In genomic region chr19:13838943-13839192, GRCh38 we compare ENCODE assay signal across 8 cellular contexts. TPM values are rescaled to one million over a fixed set of nuclear protein-coding genes. Genes with fewer than 3 reads are reported as not detected.
DNase-seq lines count a peak whose midpoint lies in the region; ATAC-seq, FAIRE-seq and TF ChIP-seq lines count a peak whose summit lies in the region.

No MANE protein-coding gene starts in this region.

- POLR2A ChIA-PET in Panc1 (lab: Charles Lee): interaction anchor here (0.9 kb wide), 1 partner anchor 22 kb away, joined by 9 read pairs; no protein-coding TSS in a partner anchor
- POLR2A ChIA-PET in endothelial cell of umbilical vein (lab: Charles Lee): interaction anchor here (1.2 to 3.2 kb wide), 3 partner anchors 21 to 44 kb away, joined by 4 to 25 read pairs (median 6); partner anchors contain the start of gene ZSWIM4

- CTCF ChIA-PET in Calu3 (lab: Charles Lee): interaction anchor here (2.7 kb wide), 1 partner anchor 23 kb away, joined by 16 read pairs; no protein-coding TSS in a partner anchor
- CTCF ChIA-PET in Panc1 (lab: Charles Lee): no interaction called here
- CTCF ChIA-PET in endothelial cell of umbilical vein (lab: Charles Lee): interaction anchor here (1.2 to 4.3 kb wide), 2 partner anchors 9 to 22 kb away, joined by 3 to 58 read pairs; no protein-coding TSS in a partner anchor

- ATAC-seq in Panc1 (no peak; the same call in 1 of the 2 replicates), HG03439 (IDR thresholded peaks at IDR 0.05; ENCODE audit: unreplicated experiment) (no peak), HG02571 (IDR thresholded peaks at IDR 0.05; ENCODE audit: unreplicated experiment) (no peak)

- H3K36me3 ChIP-seq in Panc1 (ENCODE audit: control insufficient read depth, insufficient read depth, low read length): peaks cover 8% of the 10 kb centered on the region
- peaks cover 5 to 11% of the 10 kb centered on the region in 2 experiments for H3K36me3 ChIP-seq in endothelial cell of umbilical vein (ENCODE audit: control insufficient read depth in 2 of 2, extremely low read depth in 1 of 2, insufficient read depth in 2 of 2, low read length in 2 of 2)
- no peaks in the 10 kb centered on the region for H3K36me3 ChIP-seq in parathyroid adenoma (ENCODE audit: control insufficient read depth, insufficient read depth, low read length)

- DNase-seq in Calu3: no peak
- DNase-seq in Panc1 (ENCODE audit: low read depth, low spot score): no peak
- no peak for DNase-seq in endothelial cell of umbilical vein (ENCODE audit: low read depth, low spot score)
- DNase-seq in NCI-H1048 (lab: John Stamatoyannopoulos, UW): no peak
- no peak for DNase-seq in COR-L47 (lab: John Stamatoyannopoulos, UW)

- peaks cover 7% of the 10 kb centered on the region for H3K4me1 Mint-ChIP-seq in Calu3 (ENCODE audit: low read depth, unreplicated experiment)

- no peak for TF ChIP-seq CTCF in Calu3 (IDR thresholded peaks at IDR 0.05; ENCODE audit: unreplicated experiment)
- no peak for TF ChIP-seq CTCF in Panc1 (IDR thresholded peaks at IDR 0.05)
- no peak for TF ChIP-seq CTCF in endothelial cell of umbilical vein (IDR thresholded peaks at IDR 0.05; ENCODE audit: extremely low read depth in 1 of 2, insufficient read depth in 1 of 2, low read depth in 1 of 2, low read length in 2 of 2)
- TF ChIP-seq CTCF in parathyroid adenoma (IDR thresholded peaks at IDR 0.05): no peak

- in situ Hi-C loops in Panc1 (cut with HindIII; ENCODE audit: low pct_unique_long_range_greater_than_20kb, low sequenced_read_pairs): no loop called here

- H3K9me3 ChIP-seq in Panc1 (ENCODE audit: control insufficient read depth, insufficient read depth, low read depth, low read length) (no peaks in the 10 kb centered on the region), endothelial cell of umbilical vein (replicated peaks; ENCODE audit: control insufficient read depth, insufficient read depth, low read length) (no peaks in the 10 kb centered on the region), parathyroid adenoma (ENCODE audit: control insufficient read depth, low read length) (no peaks in the 10 kb centered on the region)

- no peaks in the 10 kb centered on the region for H3K9me1 ChIP-seq in endothelial cell of umbilical vein (replicated peaks; ENCODE audit: control insufficient read depth, extremely low read depth, insufficient read depth, low read length)

- H3K79me2 ChIP-seq in endothelial cell of umbilical vein (ENCODE audit: control insufficient read depth, insufficient read depth, low read length) (peaks cover 67% of the 10 kb centered on the region), parathyroid adenoma (peaks cover 6% of the 10 kb centered on the region)

- dilution Hi-C loops in endothelial cell of umbilical vein (cut with MboI; ENCODE audit: extremely low pct_ligation_motif_present, low sequenced_read_pairs): no loop called here

- peak overlapping the region; percentile 78 for H3K27ac Mint-ChIP-seq in Calu3 (ENCODE audit: unreplicated experiment)

- peaks cover 96% of the 10 kb centered on the region for H3K36me3 Mint-ChIP-seq in Calu3 (ENCODE audit: insufficient read depth, unreplicated experiment)

- peaks cover 42% of the 10 kb centered on the region for H3K4me1 ChIP-seq in Panc1 (ENCODE audit: control insufficient read depth, insufficient read depth, low read length)
- H3K4me1 ChIP-seq in endothelial cell of umbilical vein (ENCODE audit: control insufficient read depth, extremely low read depth, insufficient read depth, low read length): peaks cover 38% of the 10 kb centered on the region
- H3K4me1 ChIP-seq in parathyroid adenoma: peaks cover 16% of the 10 kb centered on the region

- H3K27me3 ChIP-seq in Panc1 (ENCODE audit: control insufficient read depth, insufficient read depth, low read length) (no peaks in the 10 kb centered on the region), endothelial cell of umbilical vein (ENCODE audit: control insufficient read depth in 2 of 2, insufficient read depth in 2 of 2, low read length in 2 of 2) (no peaks in the 10 kb centered on the region), parathyroid adenoma (ENCODE audit: control insufficient read depth, insufficient read depth, low read length) (no peaks in the 10 kb centered on the region)

- intact Hi-C loops in Calu3 (cut with micrococcal nuclease; ENCODE audit: unreplicated experiment): no loop called here
- intact Hi-C loops in Panc1 (cut with micrococcal nuclease; ENCODE audit: unreplicated experiment): no loop called here
- intact Hi-C loops in endothelial cell of umbilical vein (cut with micrococcal nuclease): loop anchor here (1.0 to 2.0 kb wide), 6 partner anchors 8 to 742 kb away; no protein-coding TSS in a partner anchor

- H3K27me3 Mint-ChIP-seq in Calu3 (ENCODE audit: unreplicated experiment): no peaks in the 10 kb centered on the region

- no TSS peak for BruUV-seq in Calu3 (replicated peaks; lab: Mats Ljungman, UMichigan)
- BruUV-seq in Panc1 (replicated peaks; lab: Mats Ljungman, UMichigan): TSS peak; percentile 20
- BruUV-seq in endothelial cell of umbilical vein (replicated peaks; lab: Mats Ljungman, UMichigan): no TSS peak

- H3K9ac ChIP-seq in endothelial cell of umbilical vein (replicated peaks; ENCODE audit: extremely low read depth, insufficient read depth, low read length) (peak overlapping the region; percentile 97), parathyroid adenoma (no peak overlapping the region)

- no peak for FAIRE-seq in endothelial cell of umbilical vein (lab: Jason Lieb, UNC)

- H3K4me2 ChIP-seq in endothelial cell of umbilical vein (ENCODE audit: insufficient read depth, low read length) (peak overlapping the region; percentile 73), parathyroid adenoma (ENCODE audit: low read length) (peak overlapping the region; percentile 84)

- no peaks in the 10 kb centered on the region for H4K20me1 ChIP-seq in endothelial cell of umbilical vein (replicated peaks; ENCODE audit: control insufficient read depth, extremely low read depth, insufficient read depth, low read length)

- H3K4me3 Mint-ChIP-seq in Calu3 (ENCODE audit: low read depth, unreplicated experiment): peak overlapping the region; percentile 86

- H2AFZ ChIP-seq in endothelial cell of umbilical vein (ENCODE audit: low read depth, low read length) (no peak overlapping the region), parathyroid adenoma (no peak overlapping the region)

- H3K27ac ChIP-seq in Panc1 (ENCODE audit: low read length) (peak overlapping the region; percentile 92), endothelial cell of umbilical vein (ENCODE audit: insufficient read depth, low read depth, low read length) (peak overlapping the region; percentile 94), parathyroid adenoma (peak overlapping the region; percentile 97)

- peak; percentile 44 for TF ChIP-seq POLR2A in endothelial cell of umbilical vein (IDR thresholded peaks at IDR 0.05; ENCODE audit: low read depth, low read length)

- H3K9me3 Mint-ChIP-seq in Calu3 (ENCODE audit: low read depth, unreplicated experiment): no peaks in the 10 kb centered on the region

- H3K4me3 ChIP-seq in Panc1 (ENCODE audit: low read depth in 2 of 2, low read length in 2 of 2) (peak overlapping the region; percentile 81 to 91), endothelial cell of umbilical vein (replicated peaks in 1 of 3; ENCODE audit: insufficient read depth in 1 of 3, low read depth in 1 of 3, low read length in 3 of 3) (peak overlapping the region in 2 of 3 experiments; percentile 55 to 79), parathyroid adenoma (ENCODE audit: low read depth, low read length) (peak overlapping the region; percentile 52)

TF ChIP-seq in endothelial cell of umbilical vein, 7 proteins besides CTCF, POLR2A, EP300 and RAD21:
- TF ChIP-seq POLR2AphosphoS5 (IDR thresholded peaks at IDR 0.05; ENCODE audit: insufficient read depth, low read depth, low read length): peak; percentile 78
- peak; percentile 38 for TF ChIP-seq FOS (IDR thresholded peaks at IDR 0.05; ENCODE audit: borderline replicate concordance, insufficient read depth, low read length)
- no peak for TF ChIP-seq MAX (IDR thresholded peaks at IDR 0.05; ENCODE audit: insufficient read depth, insufficient read length)

RNA-seq across cellular contexts. Expression of gene NANOS3, which starts 38.1 kb away (rescaled TPM):
- total RNA-seq in Calu3 (2022): 1.2 TPM in 1 of 2 replicates, not detected in the other
- total RNA-seq in Panc1 (2021; ENCODE audit: unreplicated experiment): 0.33 TPM
- polyA plus RNA-seq in Panc1 (2012; ENCODE audit: insufficient read length): 0.71 TPM
- total RNA-seq in endothelial cell of umbilical vein: 3.4 and 4.4 TPM in 2 replicates
- 1.0 and 1.5 TPM in 2 replicates for polyA plus RNA-seq in endothelial cell of umbilical vein
- polyA plus RNA-seq in endothelial cell of umbilical vein (2011; cell fraction: cytosol; rRNA removed): 0.38 and 0.93 TPM in 2 replicates
- 0.55 and 1.3 TPM in 2 replicates for polyA plus RNA-seq in endothelial cell of umbilical vein (2011; cell fraction: nucleus; rRNA removed)
- 1.6 and 1.7 TPM in 2 replicates for polyA plus RNA-seq in endothelial cell of umbilical vein (2012)
- polyA minus RNA-seq in endothelial cell of umbilical vein: 0.72 TPM in 1 of 2 replicates, not detected in the other
- not detected for polyA minus RNA-seq in endothelial cell of umbilical vein (2011; cell fraction: cytosol; rRNA and poly(A)+ RNA removed)
- 2.5 TPM in 1 of 2 replicates, not detected in the other for polyA minus RNA-seq in endothelial cell of umbilical vein (2011; cell fraction: nucleus; rRNA and poly(A)+ RNA removed)

RNA-seq across cellular contexts. Expression of gene ZSWIM4, which starts 43.6 kb away (rescaled TPM):
- total RNA-seq in Calu3 (2022) (10.7 and 11.5 TPM in 2 replicates), Panc1 (2021; ENCODE audit: unreplicated experiment) (8.7 TPM), endothelial cell of umbilical vein (23.1 and 26.6 TPM in 2 replicates)
- 11.3 TPM for polyA plus RNA-seq in Panc1 (2012; ENCODE audit: insufficient read length)
- 12.7 and 14.9 TPM in 2 replicates for polyA plus RNA-seq in endothelial cell of umbilical vein
- 8.0 and 11.1 TPM in 2 replicates for polyA plus RNA-seq in endothelial cell of umbilical vein (2011; cell fraction: cytosol; rRNA removed)
- polyA plus RNA-seq in endothelial cell of umbilical vein (2011; cell fraction: nucleus; rRNA removed): 11.2 and 13.0 TPM in 2 replicates
- 7.9 and 16.2 TPM in 2 replicates for polyA plus RNA-seq in endothelial cell of umbilical vein (2012)
- 13.0 and 15.9 TPM in 2 replicates for polyA minus RNA-seq in endothelial cell of umbilical vein
- 3.5 TPM for polyA minus RNA-seq in endothelial cell of umbilical vein (2011; cell fraction: cytosol; rRNA and poly(A)+ RNA removed)
- 8.1 and 16.3 TPM in 2 replicates for polyA minus RNA-seq in endothelial cell of umbilical vein (2011; cell fraction: nucleus; rRNA and poly(A)+ RNA removed)
